1 cellular context compared by ENCODE assay signal in genomic region chr17:83091257-83092141, GRCh38.
TF ChIP-seq lines count a peak whose summit lies in the region.

No MANE protein-coding gene starts in this region.

TF ChIP-seq in HepG2, 621 proteins besides CTCF, POLR2A, EP300 and RAD21 (continued from another document):
- no peak for TF ChIP-seq CEBPZ (IDR thresholded peaks at IDR 0.05; ENCODE audit: low read length)
- TF ChIP-seq LRRFIP1 (CRISPR knock-in tag; conservative IDR thresholded peaks at IDR 0.05) = no peak
- TF ChIP-seq GTF3A (CRISPR knock-in tag; conservative IDR thresholded peaks at IDR 0.05) = no peak
